In genomic region chr2:3536682-3537632, GRCh38 we compare ENCODE assay signal across 1 cellular context.
A peak's percentile ranks its signal among the peaks of the same experiment; 100 is the strongest.
TF ChIP-seq lines count a peak whose summit lies in the region.

No MANE protein-coding gene starts in this region.

TF ChIP-seq in K562, 482 proteins besides CTCF, POLR2A, EP300 and RAD21 (continued from another document and continues in another):
- no peak for TF ChIP-seq ZNF592 (IDR thresholded peaks at IDR 0.05)
- TF ChIP-seq YBX1 (IDR thresholded peaks at IDR 0.05): no peak
- no peak for TF ChIP-seq HDGF (IDR thresholded peaks at IDR 0.05)
- TF ChIP-seq STAT6 (CRISPR knock-in tag; IDR thresholded peaks at IDR 0.05): no peak
- no peak for TF ChIP-seq ZC3H8 (IDR thresholded peaks at IDR 0.05)
- no peak for TF ChIP-seq ZNF263 (CRISPR knock-in tag; IDR thresholded peaks at IDR 0.05; ENCODE audit: borderline replicate concordance)
- TF ChIP-seq, protein P1, sequence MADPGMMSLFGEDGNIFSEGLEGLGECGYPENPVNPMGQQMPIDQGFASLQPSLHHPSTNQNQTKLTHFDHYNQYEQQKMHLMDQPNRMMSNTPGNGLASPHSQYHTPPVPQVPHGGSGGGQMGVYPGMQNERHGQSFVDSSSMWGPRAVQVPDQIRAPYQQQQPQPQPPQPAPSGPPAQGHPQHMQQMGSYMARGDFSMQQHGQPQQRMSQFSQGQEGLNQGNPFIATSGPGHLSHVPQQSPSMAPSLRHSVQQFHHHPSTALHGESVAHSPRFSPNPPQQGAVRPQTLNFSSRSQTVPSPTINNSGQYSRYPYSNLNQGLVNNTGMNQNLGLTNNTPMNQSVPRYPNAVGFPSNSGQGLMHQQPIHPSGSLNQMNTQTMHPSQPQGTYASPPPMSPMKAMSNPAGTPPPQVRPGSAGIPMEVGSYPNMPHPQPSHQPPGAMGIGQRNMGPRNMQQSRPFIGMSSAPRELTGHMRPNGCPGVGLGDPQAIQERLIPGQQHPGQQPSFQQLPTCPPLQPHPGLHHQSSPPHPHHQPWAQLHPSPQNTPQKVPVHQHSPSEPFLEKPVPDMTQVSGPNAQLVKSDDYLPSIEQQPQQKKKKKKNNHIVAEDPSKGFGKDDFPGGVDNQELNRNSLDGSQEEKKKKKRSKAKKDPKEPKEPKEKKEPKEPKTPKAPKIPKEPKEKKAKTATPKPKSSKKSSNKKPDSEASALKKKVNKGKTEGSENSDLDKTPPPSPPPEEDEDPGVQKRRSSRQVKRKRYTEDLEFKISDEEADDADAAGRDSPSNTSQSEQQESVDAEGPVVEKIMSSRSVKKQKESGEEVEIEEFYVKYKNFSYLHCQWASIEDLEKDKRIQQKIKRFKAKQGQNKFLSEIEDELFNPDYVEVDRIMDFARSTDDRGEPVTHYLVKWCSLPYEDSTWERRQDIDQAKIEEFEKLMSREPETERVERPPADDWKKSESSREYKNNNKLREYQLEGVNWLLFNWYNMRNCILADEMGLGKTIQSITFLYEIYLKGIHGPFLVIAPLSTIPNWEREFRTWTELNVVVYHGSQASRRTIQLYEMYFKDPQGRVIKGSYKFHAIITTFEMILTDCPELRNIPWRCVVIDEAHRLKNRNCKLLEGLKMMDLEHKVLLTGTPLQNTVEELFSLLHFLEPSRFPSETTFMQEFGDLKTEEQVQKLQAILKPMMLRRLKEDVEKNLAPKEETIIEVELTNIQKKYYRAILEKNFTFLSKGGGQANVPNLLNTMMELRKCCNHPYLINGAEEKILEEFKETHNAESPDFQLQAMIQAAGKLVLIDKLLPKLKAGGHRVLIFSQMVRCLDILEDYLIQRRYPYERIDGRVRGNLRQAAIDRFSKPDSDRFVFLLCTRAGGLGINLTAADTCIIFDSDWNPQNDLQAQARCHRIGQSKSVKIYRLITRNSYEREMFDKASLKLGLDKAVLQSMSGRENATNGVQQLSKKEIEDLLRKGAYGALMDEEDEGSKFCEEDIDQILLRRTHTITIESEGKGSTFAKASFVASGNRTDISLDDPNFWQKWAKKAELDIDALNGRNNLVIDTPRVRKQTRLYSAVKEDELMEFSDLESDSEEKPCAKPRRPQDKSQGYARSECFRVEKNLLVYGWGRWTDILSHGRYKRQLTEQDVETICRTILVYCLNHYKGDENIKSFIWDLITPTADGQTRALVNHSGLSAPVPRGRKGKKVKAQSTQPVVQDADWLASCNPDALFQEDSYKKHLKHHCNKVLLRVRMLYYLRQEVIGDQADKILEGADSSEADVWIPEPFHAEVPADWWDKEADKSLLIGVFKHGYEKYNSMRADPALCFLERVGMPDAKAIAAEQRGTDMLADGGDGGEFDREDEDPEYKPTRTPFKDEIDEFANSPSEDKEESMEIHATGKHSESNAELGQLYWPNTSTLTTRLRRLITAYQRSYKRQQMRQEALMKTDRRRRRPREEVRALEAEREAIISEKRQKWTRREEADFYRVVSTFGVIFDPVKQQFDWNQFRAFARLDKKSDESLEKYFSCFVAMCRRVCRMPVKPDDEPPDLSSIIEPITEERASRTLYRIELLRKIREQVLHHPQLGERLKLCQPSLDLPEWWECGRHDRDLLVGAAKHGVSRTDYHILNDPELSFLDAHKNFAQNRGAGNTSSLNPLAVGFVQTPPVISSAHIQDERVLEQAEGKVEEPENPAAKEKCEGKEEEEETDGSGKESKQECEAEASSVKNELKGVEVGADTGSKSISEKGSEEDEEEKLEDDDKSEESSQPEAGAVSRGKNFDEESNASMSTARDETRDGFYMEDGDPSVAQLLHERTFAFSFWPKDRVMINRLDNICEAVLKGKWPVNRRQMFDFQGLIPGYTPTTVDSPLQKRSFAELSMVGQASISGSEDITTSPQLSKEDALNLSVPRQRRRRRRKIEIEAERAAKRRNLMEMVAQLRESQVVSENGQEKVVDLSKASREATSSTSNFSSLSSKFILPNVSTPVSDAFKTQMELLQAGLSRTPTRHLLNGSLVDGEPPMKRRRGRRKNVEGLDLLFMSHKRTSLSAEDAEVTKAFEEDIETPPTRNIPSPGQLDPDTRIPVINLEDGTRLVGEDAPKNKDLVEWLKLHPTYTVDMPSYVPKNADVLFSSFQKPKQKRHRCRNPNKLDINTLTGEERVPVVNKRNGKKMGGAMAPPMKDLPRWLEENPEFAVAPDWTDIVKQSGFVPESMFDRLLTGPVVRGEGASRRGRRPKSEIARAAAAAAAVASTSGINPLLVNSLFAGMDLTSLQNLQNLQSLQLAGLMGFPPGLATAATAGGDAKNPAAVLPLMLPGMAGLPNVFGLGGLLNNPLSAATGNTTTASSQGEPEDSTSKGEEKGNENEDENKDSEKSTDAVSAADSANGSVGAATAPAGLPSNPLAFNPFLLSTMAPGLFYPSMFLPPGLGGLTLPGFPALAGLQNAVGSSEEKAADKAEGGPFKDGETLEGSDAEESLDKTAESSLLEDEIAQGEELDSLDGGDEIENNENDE (IDR thresholded peaks at IDR 0.05; ENCODE audit: low read depth, low read length): no peak
- no peak for TF ChIP-seq SMARCB1 (IDR thresholded peaks at IDR 0.05; ENCODE audit: insufficient read length, low read depth)
- TF ChIP-seq SLC30A9 (CRISPR knock-in tag; IDR thresholded peaks at IDR 0.05): no peak
- TF ChIP-seq, protein P2, sequence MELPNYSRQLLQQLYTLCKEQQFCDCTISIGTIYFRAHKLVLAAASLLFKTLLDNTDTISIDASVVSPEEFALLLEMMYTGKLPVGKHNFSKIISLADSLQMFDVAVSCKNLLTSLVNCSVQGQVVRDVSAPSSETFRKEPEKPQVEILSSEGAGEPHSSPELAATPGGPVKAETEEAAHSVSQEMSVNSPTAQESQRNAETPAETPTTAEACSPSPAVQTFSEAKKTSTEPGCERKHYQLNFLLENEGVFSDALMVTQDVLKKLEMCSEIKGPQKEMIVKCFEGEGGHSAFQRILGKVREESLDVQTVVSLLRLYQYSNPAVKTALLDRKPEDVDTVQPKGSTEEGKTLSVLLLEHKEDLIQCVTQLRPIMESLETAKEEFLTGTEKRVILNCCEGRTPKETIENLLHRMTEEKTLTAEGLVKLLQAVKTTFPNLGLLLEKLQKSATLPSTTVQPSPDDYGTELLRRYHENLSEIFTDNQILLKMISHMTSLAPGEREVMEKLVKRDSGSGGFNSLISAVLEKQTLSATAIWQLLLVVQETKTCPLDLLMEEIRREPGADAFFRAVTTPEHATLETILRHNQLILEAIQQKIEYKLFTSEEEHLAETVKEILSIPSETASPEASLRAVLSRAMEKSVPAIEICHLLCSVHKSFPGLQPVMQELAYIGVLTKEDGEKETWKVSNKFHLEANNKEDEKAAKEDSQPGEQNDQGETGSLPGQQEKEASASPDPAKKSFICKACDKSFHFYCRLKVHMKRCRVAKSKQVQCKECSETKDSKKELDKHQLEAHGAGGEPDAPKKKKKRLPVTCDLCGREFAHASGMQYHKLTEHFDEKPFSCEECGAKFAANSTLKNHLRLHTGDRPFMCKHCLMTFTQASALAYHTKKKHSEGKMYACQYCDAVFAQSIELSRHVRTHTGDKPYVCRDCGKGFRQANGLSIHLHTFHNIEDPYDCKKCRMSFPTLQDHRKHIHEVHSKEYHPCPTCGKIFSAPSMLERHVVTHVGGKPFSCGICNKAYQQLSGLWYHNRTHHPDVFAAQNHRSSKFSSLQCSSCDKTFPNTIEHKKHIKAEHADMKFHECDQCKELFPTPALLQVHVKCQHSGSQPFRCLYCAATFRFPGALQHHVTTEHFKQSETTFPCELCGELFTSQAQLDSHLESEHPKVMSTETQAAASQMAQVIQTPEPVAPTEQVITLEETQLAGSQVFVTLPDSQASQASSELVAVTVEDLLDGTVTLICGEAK (IDR thresholded peaks at IDR 0.05): peak; percentile 60
- TF ChIP-seq, protein P2 (CRISPR knock-in tag; IDR thresholded peaks at IDR 0.05): no peak
- TF ChIP-seq XRCC4 (IDR thresholded peaks at IDR 0.05; ENCODE audit: extremely low read depth, insufficient read depth, insufficient read length): no peak
- TF ChIP-seq SMARCA4 (IDR thresholded peaks at IDR 0.05): no peak
